8 cellular contexts compared by ENCODE assay signal in genomic region chr12:46266382-46266791, GRCh38. TPM values are rescaled to one million over a fixed set of nuclear protein-coding genes. Genes with fewer than 3 reads are reported as not detected.
DNase-seq lines count a peak whose midpoint lies in the region; ATAC-seq and TF ChIP-seq lines count a peak whose summit lies in the region.

No MANE protein-coding gene starts in this region.

- TF ChIP-seq EP300 in sigmoid colon (IDR thresholded peaks at IDR 0.05), result no peak
- no peak for TF ChIP-seq EP300 in tibial nerve (IDR thresholded peaks at IDR 0.05)

- in situ Hi-C loops in Caki2 (cut with HindIII; ENCODE audit: low pct_unique_long_range_greater_than_20kb, low sequenced_read_pairs), result no loop called here

- peak overlapping the region; percentile 92 for H3K4me3 ChIP-seq in Jurkat, Clone E6-1 (ENCODE audit: low read length)
- H3K4me3 ChIP-seq in sigmoid colon (peak overlapping the region; percentile 64 to 80 (median 74)), tibial nerve (peak overlapping the region in 2 of 4 donors; percentile 60 to 87)

- H3K36me3 ChIP-seq in sigmoid colon, result no peaks in the 10 kb centered on the region
- no peaks in the 10 kb centered on the region for H3K36me3 ChIP-seq in tibial nerve

- H3K27ac ChIP-seq in sigmoid colon (peak overlapping the region; percentile 89 to 93 (median 92)), tibial nerve (peak overlapping the region in 1 of 4 donors; percentile 84)

- H3K27me3 ChIP-seq in sigmoid colon, result no peaks in the 10 kb centered on the region
- peaks cover 0 to 21% of the 10 kb centered on the region in 2 donors for H3K27me3 ChIP-seq in tibial nerve

- WGBS in sigmoid colon, 2 donors, result 7 to 26% methylated on average over 7 of the region's 7 CpGs
- WGBS in tibial nerve, 2 donors, result 57 to 58% methylated on average over 7 of the region's 7 CpGs

- H3K4me1 ChIP-seq in sigmoid colon, result peaks cover 0 to 60% (median 53%) of the 10 kb centered on the region in 4 donors
- H3K4me1 ChIP-seq in tibial nerve, result peaks cover 0 to 35% (median 12%) of the 10 kb centered on the region in 4 donors

- intact Hi-C loops in sigmoid colon (cut with DNase I), result loop anchor here (2.0 to 10.0 kb wide), 5 partner anchors 42 to 398 kb away; partner anchors contain the start of genes SCAF11 and SLC38A2

- TF ChIP-seq CTCF in sigmoid colon (IDR thresholded peaks at IDR 0.05), result no peak
- TF ChIP-seq CTCF in tibial nerve (IDR thresholded peaks at IDR 0.05), result no peak

- peak; percentile 8 for ATAC-seq in esophagus mucosa
- ATAC-seq in GM18505 (IDR thresholded peaks at IDR 0.05; ENCODE audit: unreplicated experiment), result no peak

- TF ChIP-seq POLR2A in sigmoid colon (IDR thresholded peaks at IDR 0.05) (no peak), GM18505 (IDR thresholded peaks at IDR 0.05; ENCODE audit: borderline replicate concordance, extremely low read depth, insufficient read depth, insufficient read length) (no peak), tibial nerve (IDR thresholded peaks at IDR 0.05) (no peak)

- H3K9me3 ChIP-seq in sigmoid colon, result no peaks in the 10 kb centered on the region
- H3K9me3 ChIP-seq in tibial nerve, result no peaks in the 10 kb centered on the region

- peak; percentile 51 for DNase-seq in Caki2 (ENCODE audit: low read depth)
- DNase-seq in Jurkat, Clone E6-1 (ENCODE audit: low read depth, low spot score), result peak; percentile 20
- peak; percentile 26 for DNase-seq in T-helper 9 cell
- no peak for DNase-seq in sigmoid colon
- DNase-seq in tibial nerve (ENCODE audit: low spot score in 2 of 2), result no peak
- no peak for DNase-seq in HPDE6-E6E7 (ENCODE audit: extremely low spot score)

RNA-seq across cellular contexts. Expression of gene SLC38A1, which starts 2.5 kb away (rescaled TPM):
- 38.4 and 49.4 TPM in 2 replicates for total RNA-seq in Caki2 (2014; rRNA removed; shearing (Covaris generic); ENCODE audit: low replicate concordance)
- 54.0 TPM for polyA plus RNA-seq in Jurkat, Clone E6-1 (2012; ENCODE audit: insufficient read depth, insufficient read length)
- total RNA-seq in esophagus mucosa (71.5 TPM), sigmoid colon (100 to 1,000 TPM; 149 to 209 (median 177) TPM), tibial nerve (10 to 100 TPM in 2 of 4 donors, 1 to 10 TPM in 2; 7.0 to 11.8 (median 9.5) TPM)
- polyA plus RNA-seq in sigmoid colon, result 10 to 100 TPM in 2 of 3 donors, 1 to 10 TPM in 1; 8.4 to 54.9 (median 11.1) TPM

Comparison
In these comparisons a context has a peak if more than half of its experiments do, and no peak if none do; other contexts are left out.
1. DNase-seq: peak in Caki2 (single experiment), Jurkat, Clone E6-1 (single experiment) and T-helper 9 cell (single experiment); none in sigmoid colon (single experiment), tibial nerve (0 of 2) and HPDE6-E6E7 (single experiment).